ENCODE assay signal across 1 cellular context in the genomic region with DNA sequence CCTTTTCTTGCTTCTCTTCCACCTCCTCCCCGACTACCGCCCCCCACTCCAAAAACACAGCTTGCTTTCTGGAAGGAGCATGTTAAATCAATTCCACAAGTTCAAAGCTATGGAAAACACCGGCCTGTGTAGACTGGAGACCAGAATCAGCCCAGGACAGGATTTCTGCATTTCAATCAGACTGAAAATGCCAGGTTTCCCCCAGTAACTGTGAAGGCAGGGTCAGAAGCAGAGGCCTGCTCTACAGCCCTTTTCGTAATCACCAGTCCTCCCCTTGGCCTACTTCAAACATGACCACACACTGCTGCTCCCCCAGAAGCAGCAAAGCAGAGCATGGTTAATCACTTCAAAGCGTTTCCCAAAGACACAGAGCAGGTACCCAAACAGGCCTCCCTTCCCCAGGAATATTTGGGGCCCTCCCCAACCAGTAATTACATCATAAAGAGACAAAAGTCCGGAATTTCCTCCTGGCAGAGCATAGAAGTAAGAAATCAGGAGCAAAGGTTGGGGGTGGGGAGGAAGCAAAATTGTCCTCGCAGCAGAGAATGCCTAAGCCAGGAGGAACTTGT.
TF ChIP-seq lines count a peak whose summit lies in the region.

No MANE protein-coding gene starts in this region.

TF ChIP-seq in H1, 55 proteins besides CTCF, POLR2A, EP300 and RAD21:
- TF ChIP-seq SIRT6 (IDR thresholded peaks at IDR 0.05; ENCODE audit: low read length) (no peak), RNF2 (IDR thresholded peaks at IDR 0.05; ENCODE audit: borderline replicate concordance, low read depth, low read length, missing control alignments, poor library complexity, severe bottlenecking) (no peak), CTBP2 (IDR thresholded peaks at IDR 0.05; ENCODE audit: borderline replicate concordance, insufficient read depth, insufficient read length, low read length) (no peak), YY1 (IDR thresholded peaks at IDR 0.05; ENCODE audit: low read depth, low read length) (peak; percentile 16; the same call in 1 of the 2 replicates), KDM4A (IDR thresholded peaks at IDR 0.05; ENCODE audit: low read depth, low read length, severe bottlenecking) (no peak), CBX5 (IDR thresholded peaks at IDR 0.05; ENCODE audit: low read depth, low read length) (no peak), HDAC6 (IDR thresholded peaks at IDR 0.05; ENCODE audit: low read depth, low read length) (no peak), POU5F1 (IDR thresholded peaks at IDR 0.05; ENCODE audit: low read depth, low read length) (0 out of 2 replicates have a peak, but pooled peaks have one; percentile 3), ATF2 (IDR thresholded peaks at IDR 0.05; ENCODE audit: low read length) (peak; percentile 81; the same call in 1 of the 2 replicates), KDM5A (IDR thresholded peaks at IDR 0.05; ENCODE audit: low read length) (no peak), MAFK (IDR thresholded peaks at IDR 0.05; ENCODE audit: low read depth, low read length) (no peak), EGR1 (IDR thresholded peaks at IDR 0.05; ENCODE audit: borderline replicate concordance, low read depth, low read length) (no peak), SUZ12 (IDR thresholded peaks at IDR 0.05; ENCODE audit: low read length) (no peak), CHD1 (IDR thresholded peaks at IDR 0.05; ENCODE audit: low read depth, low read length) (no peak), BACH1 (IDR thresholded peaks at IDR 0.05; ENCODE audit: low read length) (no peak), ASH2L (IDR thresholded peaks at IDR 0.05; ENCODE audit: low read length) (peak; percentile 18), KDM1A (IDR thresholded peaks at IDR 0.05; ENCODE audit: borderline replicate concordance, low read length) (no peak), SRF (IDR thresholded peaks at IDR 0.05; ENCODE audit: low read depth, low read length) (no peak), CEBPB (IDR thresholded peaks at IDR 0.05; ENCODE audit: low read depth, low read length) (no peak), POLR2AphosphoS5 (IDR thresholded peaks at IDR 0.05; ENCODE audit: low read depth, low read length) (peak; percentile 86; the same call in 1 of the 2 replicates), HDAC2 (IDR thresholded peaks at IDR 0.05; ENCODE audit: borderline replicate concordance in 1 of 2, low read depth in 2 of 2, low read length in 2 of 2) (no peak), RXRA (IDR thresholded peaks at IDR 0.05; ENCODE audit: insufficient read depth, low read depth, low read length) (no peak), SP1 (IDR thresholded peaks at IDR 0.05; ENCODE audit: low read depth, low read length) (peak; percentile 24; the same call in 1 of the 2 replicates), PHF8 (conservative IDR thresholded peaks at IDR 0.05; ENCODE audit: low read depth, low read length) (no peak), BCL11A (IDR thresholded peaks at IDR 0.05; ENCODE audit: low read depth in 2 of 2, low read length in 2 of 2) (no peak), E2F6 (IDR thresholded peaks at IDR 0.05) (no peak), TBP (IDR thresholded peaks at IDR 0.05; ENCODE audit: low read depth, low read length) (peak; percentile 50), EZH2 (IDR thresholded peaks at IDR 0.05; ENCODE audit: low read depth, low read length, severe bottlenecking) (no peak), TAF7 (optimal IDR thresholded peaks at IDR 0.05; ENCODE audit: borderline replicate concordance, low read depth, low read length) (peak; percentile 81), CHD2 (IDR thresholded peaks at IDR 0.05; ENCODE audit: low read length) (no peak), RFX5 (IDR thresholded peaks at IDR 0.05; ENCODE audit: borderline replicate concordance, low read depth, low read length) (no peak), NANOG (IDR thresholded peaks at IDR 0.05; ENCODE audit: insufficient read depth, low read depth, low read length, poor library complexity, severe bottlenecking) (no peak), GABPA (IDR thresholded peaks at IDR 0.05; ENCODE audit: borderline replicate concordance, insufficient read depth, low read length) (no peak), SIN3A (conservative IDR thresholded peaks at IDR 0.05 in 1 of 2, IDR thresholded peaks at IDR 0.05 in 1 of 2; ENCODE audit: low read depth in 1 of 2, low read length in 2 of 2) (no peak), FOSL1 (IDR thresholded peaks at IDR 0.05; ENCODE audit: insufficient read depth, low read depth, low read length) (no peak), ZNF274 (IDR thresholded peaks at IDR 0.05; ENCODE audit: borderline replicate concordance, extremely low read depth, low read length) (no peak), SP4 (IDR thresholded peaks at IDR 0.05; ENCODE audit: low read length) (no peak), GTF2F1 (IDR thresholded peaks at IDR 0.05; ENCODE audit: borderline replicate concordance, low read depth, low read length) (0 out of 2 replicates have a peak, but pooled peaks have one; percentile 39), RBBP5 (IDR thresholded peaks at IDR 0.05; ENCODE audit: borderline replicate concordance, low read depth, low read length) (0 out of 2 replicates have a peak, but pooled peaks have one; percentile 14), SIX5 (IDR thresholded peaks at IDR 0.05; ENCODE audit: low read depth, low read length) (no peak), TEAD4 (IDR thresholded peaks at IDR 0.05; ENCODE audit: low read depth, low read length) (no peak), JUN (IDR thresholded peaks at IDR 0.05; ENCODE audit: low read depth, low read length) (no peak), CREB1 (IDR thresholded peaks at IDR 0.05) (peak; percentile 43; the same call in 1 of the 2 replicates), CHD7 (IDR thresholded peaks at IDR 0.05; ENCODE audit: insufficient replicate concordance, low read length) (no peak), SP2 (IDR thresholded peaks at IDR 0.05; ENCODE audit: low read length) (no peak), TAF1 (IDR thresholded peaks at IDR 0.05; ENCODE audit: low read depth, low read length) (peak; percentile 72), BRCA1 (IDR thresholded peaks at IDR 0.05; ENCODE audit: low read depth, low read length) (no peak), CBX8 (IDR thresholded peaks at IDR 0.05; ENCODE audit: borderline replicate concordance, low read depth, low read length) (no peak), JUND (IDR thresholded peaks at IDR 0.05; ENCODE audit: low read length) (no peak; the same call in 1 of the 2 replicates), NRF1 (IDR thresholded peaks at IDR 0.05; ENCODE audit: low read depth, low read length) (no peak), SAP30 (IDR thresholded peaks at IDR 0.05; ENCODE audit: insufficient read depth, insufficient replicate concordance, low read length) (no peak), TCF12 (IDR thresholded peaks at IDR 0.05; ENCODE audit: low read depth, low read length) (0 out of 2 replicates have a peak, but pooled peaks have one; percentile 38), USF2 (IDR thresholded peaks at IDR 0.05; ENCODE audit: low read length) (no peak)
- TF ChIP-seq, protein P1, sequence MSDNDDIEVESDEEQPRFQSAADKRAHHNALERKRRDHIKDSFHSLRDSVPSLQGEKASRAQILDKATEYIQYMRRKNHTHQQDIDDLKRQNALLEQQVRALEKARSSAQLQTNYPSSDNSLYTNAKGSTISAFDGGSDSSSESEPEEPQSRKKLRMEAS (IDR thresholded peaks at IDR 0.05), result 0 out of 2 replicates have a peak, but pooled peaks have one; percentile 20
- TF ChIP-seq, protein P2, sequence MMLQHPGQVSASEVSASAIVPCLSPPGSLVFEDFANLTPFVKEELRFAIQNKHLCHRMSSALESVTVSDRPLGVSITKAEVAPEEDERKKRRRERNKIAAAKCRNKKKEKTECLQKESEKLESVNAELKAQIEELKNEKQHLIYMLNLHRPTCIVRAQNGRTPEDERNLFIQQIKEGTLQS (IDR thresholded peaks at IDR 0.05; ENCODE audit: insufficient read depth, low read depth, low read length), result no peak
TF ChIP-seq in H1: peak in this region for 14.
